In genomic region chr6:103396768-103397167, GRCh38 we compare ENCODE assay signal across 3 cellular contexts.
"Had no signal": no experiment of that assay in that cellular context is flagged by ENCODE, and none has a peak within 500 bp of the region (broad histone marks: within the 10 kb centered on the region; RNA-seq: fewer than 3 reads in every experiment).

No MANE protein-coding gene starts in this region.

- ATAC-seq: GM12878 had no signal

- H3K4me3 ChIP-seq: GM12878 had no signal

- DNase-seq: GDM1, GF-D8 had no signal
